In genomic region chr1:156692958-156693857, GRCh38 we compare ENCODE assay signal across 11 cellular contexts. TPM values are rescaled to one million over a fixed set of nuclear protein-coding genes. Genes with fewer than 3 reads are reported as not detected.
DNase-seq lines count a peak whose midpoint lies in the region; ATAC-seq and TF ChIP-seq lines count a peak whose summit lies in the region.
"Had no signal": no experiment of that assay in that cellular context is flagged by ENCODE, and none has a peak within 500 bp of the region (broad histone marks: within the 10 kb centered on the region; RNA-seq: fewer than 3 reads in every experiment).

No MANE protein-coding gene starts in this region.

- no peak overlapping the region for H3K27ac ChIP-seq in SJCRH30
- H3K27ac ChIP-seq: dorsolateral prefrontal cortex had no signal

- H3K4me3 ChIP-seq in BE2C (ENCODE audit: low read depth, low read length) (no peak overlapping the region), SJCRH30 (no peak overlapping the region)
- H3K4me3 ChIP-seq: dorsolateral prefrontal cortex had no signal

- peaks cover 51% of the 10 kb centered on the region for H3K4me1 ChIP-seq in BE2C
- peaks cover 40% of the 10 kb centered on the region for H3K4me1 ChIP-seq in SJCRH30

- H3K9me3 ChIP-seq in BE2C: no peaks in the 10 kb centered on the region
- H3K9me3 ChIP-seq in SJCRH30 (replicated peaks): no peaks in the 10 kb centered on the region

- no peak for TF ChIP-seq CTCF in BE2C (IDR thresholded peaks at IDR 0.05; ENCODE audit: low read depth, low read length)

- peak; percentile 56 for DNase-seq in BE2C
- peak; percentile 97 for DNase-seq in HT-29 (ENCODE audit: low spot score)
- DNase-seq in SJCRH30: peak; percentile 25 to 29
- peak; percentile 79 for DNase-seq in iPS-NIHi11 (ENCODE audit: low spot score)
- no peak for DNase-seq in ACHN
- DNase-seq: activated CD4-positive, alpha-beta T cell treated with anti-CD3 and anti-CD28 coated beads for 4 hours; dorsolateral prefrontal cortex; naive B cell had no signal

- no peak for ATAC-seq in HG03280 (IDR thresholded peaks at IDR 0.05; ENCODE audit: unreplicated experiment)
- ATAC-seq in GM19455 (IDR thresholded peaks at IDR 0.05; ENCODE audit: unreplicated experiment): no peak
- no peak for ATAC-seq in HG03432 (IDR thresholded peaks at IDR 0.05; ENCODE audit: unreplicated experiment)

- no peaks in the 10 kb centered on the region for H3K27me3 ChIP-seq in BE2C
- H3K27me3 ChIP-seq in SJCRH30: peaks cover 11% of the 10 kb centered on the region; the same call in 1 of the 2 replicates

- no peaks in the 10 kb centered on the region for H3K36me3 ChIP-seq in BE2C
- no peaks in the 10 kb centered on the region for H3K36me3 ChIP-seq in SJCRH30

- in situ Hi-C loops in ACHN (cut with HindIII; ENCODE audit: low pct_ligation_motif_present, low pct_unique_long_range_greater_than_20kb, low sequenced_read_pairs): no loop called here

RNA-seq across cellular contexts. Expression of gene CRABP2, which starts 12.2 kb away (rescaled TPM):
- polyA plus RNA-seq in BE2C (2012; ENCODE audit: insufficient read depth, insufficient read length, low read depth): 39.0 TPM
- total RNA-seq in HT-29 (2014; rRNA removed; shearing (Covaris generic)): 289 and 312 TPM in 2 replicates
- 0.43 and 0.85 TPM in 2 replicates for total RNA-seq in SJCRH30 (2014; rRNA removed; shearing (Covaris generic))

RNA-seq across cellular contexts. Expression of gene NES, which starts 16.0 kb away (rescaled TPM):
- 22.3 TPM for polyA plus RNA-seq in BE2C (2012; ENCODE audit: insufficient read depth, insufficient read length, low read depth)
- total RNA-seq in HT-29 (2014; rRNA removed; shearing (Covaris generic)): 0.31 and 0.44 TPM in 2 replicates
- 356 and 359 TPM in 2 replicates for total RNA-seq in SJCRH30 (2014; rRNA removed; shearing (Covaris generic))

RNA-seq across cellular contexts. Expression of gene METTL25B, which starts 35.1 kb away (rescaled TPM):
- 47.1 TPM for polyA plus RNA-seq in BE2C (2012; ENCODE audit: insufficient read depth, insufficient read length, low read depth)
- 30.0 and 30.3 TPM in 2 replicates for total RNA-seq in HT-29 (2014; rRNA removed; shearing (Covaris generic))
- total RNA-seq in SJCRH30 (2014; rRNA removed; shearing (Covaris generic)): 8.6 and 9.9 TPM in 2 replicates

RNA-seq across cellular contexts. Expression of gene ISG20L2, which starts 35.4 kb away (rescaled TPM):
- polyA plus RNA-seq in BE2C (2012; ENCODE audit: insufficient read depth, insufficient read length, low read depth): 100 TPM
- 30.8 and 33.2 TPM in 2 replicates for total RNA-seq in HT-29 (2014; rRNA removed; shearing (Covaris generic))
- 29.1 and 33.7 TPM in 2 replicates for total RNA-seq in SJCRH30 (2014; rRNA removed; shearing (Covaris generic))

RNA-seq across cellular contexts. Expression of gene MRPL24, which starts 47.7 kb away (rescaled TPM):
- 264 TPM for polyA plus RNA-seq in BE2C (2012; ENCODE audit: insufficient read depth, insufficient read length, low read depth)
- total RNA-seq in HT-29 (2014; rRNA removed; shearing (Covaris generic)): 111 and 115 TPM in 2 replicates
- total RNA-seq in SJCRH30 (2014; rRNA removed; shearing (Covaris generic)): 53.4 and 61.3 TPM in 2 replicates

Comparison
In these comparisons a context has a peak if more than half of its experiments do, and no peak if none do; other contexts are left out.
1. RNA of gene CRABP2, which starts 12.2 kb away (total RNA-seq): 289 to 312 TPM in HT-29; 0.43 to 0.85 TPM in SJCRH30; every median in the first group is over 100 times any median in the second.
2. RNA of gene NES, which starts 16.0 kb away (total RNA-seq): 356 to 359 TPM in SJCRH30; 0.31 to 0.44 TPM in HT-29; every median in the first group is over 100 times any median in the second.